In the genomic region with DNA sequence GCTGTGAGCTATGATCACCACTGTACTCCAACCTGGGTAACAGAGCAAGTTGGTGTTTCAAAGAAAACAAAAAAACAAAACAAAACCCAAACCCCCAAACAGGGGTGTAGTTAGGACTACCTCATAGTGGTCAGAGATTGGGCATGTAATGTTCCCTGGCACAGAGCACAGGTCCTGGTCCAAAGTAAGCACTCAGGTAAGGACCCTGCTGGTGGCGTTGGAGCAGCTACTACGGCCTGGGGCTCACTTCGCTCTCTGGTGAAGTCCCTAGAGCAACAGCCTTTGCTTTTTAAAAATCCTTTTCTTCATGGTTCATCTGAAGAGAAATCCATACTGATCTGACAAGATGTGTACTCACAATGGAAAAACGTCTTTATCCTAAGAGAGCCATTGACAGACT, we compare ENCODE assay signal across 13 cellular contexts.
"Had no signal": no experiment of that assay in that cellular context is flagged by ENCODE, and none has a peak within 500 bp of the region (broad histone marks: within the 10 kb centered on the region; RNA-seq: fewer than 3 reads in every experiment).

No MANE protein-coding gene starts in this region.

- H3K27me3 Mint-ChIP-seq: activated naive CD8-positive, alpha-beta T cell treated with anti-CD3 and anti-CD28 coated beads for 36 hours; stimulated activated naive CD8-positive, alpha-beta T cell treated with anti-CD3 and anti-CD28 coated beads, Interleukin-15, Interleukin-2, amounts not matched to agents 100 ng/mL and 50 ng/mL, for 24 hours had no signal

- ATAC-seq: activated T-cell treated with anti-CD3 and anti-CD28 coated beads, Interleukin-2, amount 50 U/mL, for 72 hours; esophagus mucosa; natural killer cell had no signal

- DNase-seq: activated CD4-positive, alpha-beta T cell treated with anti-CD3 and anti-CD28 coated beads for 1 hour; activated CD4-positive, alpha-beta T cell treated with anti-CD3 and anti-CD28 coated beads, Interleukin-2, amount 50 U/mL, for 48 hours; activated gamma-delta T cell treated with Interleukin-2 at 50 U/mL for 16 hours; activated naive CD8-positive, alpha-beta T cell treated with anti-CD3 and anti-CD28 coated beads for 36 hours; activated T-cell treated with anti-CD3 and anti-CD28 coated beads, Interleukin-2, amount 50 U/mL, for 72 hours; immature natural killer cell; left cardiac atrium; natural killer cell; stimulated activated CD4-positive, alpha-beta T cell treated with anti-CD3 and anti-CD28 coated beads, Interleukin-2, amount 100 ng/mL, for 48 hours had no signal

- H3K4me3 Mint-ChIP-seq: activated naive CD8-positive, alpha-beta T cell treated with anti-CD3 and anti-CD28 coated beads for 36 hours; activated T-cell treated with anti-CD3 and anti-CD28 coated beads, Interleukin-2, amount 50 U/mL, for 72 hours; immature natural killer cell; natural killer cell; stimulated activated naive CD8-positive, alpha-beta T cell treated with anti-CD3 and anti-CD28 coated beads, Interleukin-15, Interleukin-2, amounts not matched to agents 100 ng/mL and 50 ng/mL, for 24 hours had no signal

- H3K9me3 Mint-ChIP-seq: activated naive CD8-positive, alpha-beta T cell treated with anti-CD3 and anti-CD28 coated beads for 36 hours; activated T-cell treated with anti-CD3 and anti-CD28 coated beads, Interleukin-2, amount 50 U/mL, for 72 hours; immature natural killer cell; natural killer cell; stimulated activated naive CD8-positive, alpha-beta T cell treated with anti-CD3 and anti-CD28 coated beads, Interleukin-15, Interleukin-2, amounts not matched to agents 100 ng/mL and 50 ng/mL, for 24 hours had no signal

- H3K27ac Mint-ChIP-seq: activated naive CD8-positive, alpha-beta T cell treated with anti-CD3 and anti-CD28 coated beads for 36 hours; activated T-cell treated with anti-CD3 and anti-CD28 coated beads, Interleukin-2, amount 50 U/mL, for 72 hours; natural killer cell; stimulated activated naive CD8-positive, alpha-beta T cell treated with anti-CD3 and anti-CD28 coated beads, Interleukin-15, Interleukin-2, amounts not matched to agents 100 ng/mL and 50 ng/mL, for 24 hours had no signal

- H3K9me3 ChIP-seq: thoracic aorta had no signal

- H3K27me3 ChIP-seq: dorsolateral prefrontal cortex had no signal
